In the genomic region with DNA sequence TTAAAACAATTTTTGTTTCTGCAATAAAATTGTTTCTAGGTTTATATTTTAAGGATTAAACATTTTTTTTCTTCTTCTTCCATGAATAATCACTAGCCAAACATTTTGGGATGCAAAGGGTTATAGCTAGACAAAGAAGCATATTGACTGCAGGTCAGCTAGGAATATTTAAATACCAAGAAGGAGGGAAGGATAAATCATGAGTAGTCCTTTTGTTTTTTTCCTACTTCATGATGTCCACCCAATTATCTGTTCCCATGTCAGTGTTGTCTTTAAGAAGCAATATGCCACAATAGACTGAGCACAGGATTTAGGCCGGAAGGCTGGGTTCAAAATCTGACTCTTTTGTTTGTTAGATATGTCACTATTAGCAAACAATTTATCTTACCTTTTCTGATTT, we compare ENCODE assay signal across 6 cellular contexts.
"Had no signal": no experiment of that assay in that cellular context is flagged by ENCODE, and none has a peak within 500 bp of the region (broad histone marks: within the 10 kb centered on the region; RNA-seq: fewer than 3 reads in every experiment).

No MANE protein-coding gene starts in this region.

- H3K36me3 Mint-ChIP-seq: IgD-negative memory B cell had no signal

- H3K4me1 Mint-ChIP-seq: IgD-negative memory B cell had no signal

- DNase-seq: IMR-90, KBM-7, KG1 had no signal

- H3K4me3 Mint-ChIP-seq: IgD-negative memory B cell had no signal

- ATAC-seq: HepG2, K562 had no signal

- H3K9me3 Mint-ChIP-seq: IgD-negative memory B cell had no signal

- H3K27ac Mint-ChIP-seq: IgD-negative memory B cell had no signal

- H3K27me3 Mint-ChIP-seq: IgD-negative memory B cell had no signal
